Comparison of ENCODE assay signal across 18 cellular contexts in genomic region chr7:66642186-66642585, GRCh38. TPM values are rescaled to one million over a fixed set of nuclear protein-coding genes. Genes with fewer than 3 reads are reported as not detected.
A peak's percentile ranks its signal among the peaks of the same experiment; 100 is the strongest.
DNase-seq lines count a peak whose midpoint lies in the region; ATAC-seq and TF ChIP-seq lines count a peak whose summit lies in the region.
"Had no signal": no experiment of that assay in that cellular context is flagged by ENCODE, and none has a peak within 500 bp of the region (broad histone marks: within the 10 kb centered on the region; RNA-seq: fewer than 3 reads in every experiment).

No MANE protein-coding gene starts in this region.

- BruUV-seq in mammary epithelial cell (replicated peaks; lab: Mats Ljungman, UMichigan) = TSS peak; percentile 19
- no TSS peak for BruUV-seq in MCF 10A (replicated peaks; lab: Mats Ljungman, UMichigan)

- H3K9me3 Mint-ChIP-seq in MCF 10A (ENCODE audit: unreplicated experiment) = no peaks in the 10 kb centered on the region
- H3K9me3 Mint-ChIP-seq: activated T-helper 1 cell treated with anti-CD3 and anti-CD28 coated beads, Interleukin-12 subunit alpha, Interleukin-12 subunit beta, Interleukin-2, Interleukin-4 antibody, amounts not matched to agents 30 ng/mL and 10 ng/mL and 1 ng/mL, durations not matched to agents 14 hours and 24 hours and 36 hours had no signal

- dilution Hi-C loops in mammary epithelial cell (cut with HindIII; ENCODE audit: low sequenced_read_pairs) = no loop called here

- intact Hi-C loops in mammary epithelial cell (cut with micrococcal nuclease) (no loop called here), MCF 10A (cut with micrococcal nuclease) (no loop called here)

- POLR2A ChIA-PET in MCF 10A (lab: Yijun Ruan, JAX) = interaction anchor here (0.7 to 1.1 kb wide), 2 partner anchors 13 to 52 kb away, joined by 3 read pairs; partner anchors contain the start of gene KCTD7

- no peak overlapping the region for H2AFZ ChIP-seq in mammary epithelial cell (ENCODE audit: low read depth, low read length)

- H3K36me3 ChIP-seq in mammary epithelial cell (ENCODE audit: insufficient read depth, low read length) = no peaks in the 10 kb centered on the region

- H3K4me3 Mint-ChIP-seq in MCF 10A (ENCODE audit: unreplicated experiment) = no peak overlapping the region
- H3K4me3 Mint-ChIP-seq: activated T-helper 1 cell treated with anti-CD3 and anti-CD28 coated beads, Interleukin-12 subunit alpha, Interleukin-12 subunit beta, Interleukin-2, Interleukin-4 antibody, amounts not matched to agents 30 ng/mL and 10 ng/mL and 1 ng/mL, durations not matched to agents 14 hours and 24 hours and 36 hours had no signal

- no peak for TF ChIP-seq CTCF in mammary epithelial cell (conservative IDR thresholded peaks at IDR 0.05 in 1 of 2, IDR thresholded peaks at IDR 0.05 in 1 of 2; ENCODE audit: extremely low read depth in 1 of 2, insufficient read depth in 1 of 2, low read depth in 1 of 2, low read length in 2 of 2)
- no peak for TF ChIP-seq CTCF in MCF 10A (IDR thresholded peaks at IDR 0.05; ENCODE audit: unreplicated experiment)
- no peak for TF ChIP-seq CTCF in VCaP (conservative IDR thresholded peaks at IDR 0.05)

- no peaks in the 10 kb centered on the region for H4K20me1 ChIP-seq in mammary epithelial cell (ENCODE audit: insufficient read depth, low read length)

- 86% methylated on average over 3 of the region's 3 CpGs for whole genome bisulfite sequencing in mammary epithelial cell (ENCODE audit: low coverage, missing lambda C conversion rate)

- H3K4me1 Mint-ChIP-seq in MCF 10A (ENCODE audit: insufficient read depth, unreplicated experiment) = no peaks in the 10 kb centered on the region

- CTCF ChIA-PET in mammary epithelial cell (lab: Charles Lee; ENCODE audit: low non-redundant PET) (no interaction called here), MCF 10A (lab: Yijun Ruan, JAX) (interaction anchor here (0.6 kb wide), 1 partner anchor 1200 kb away, joined by 3 read pairs; no protein-coding TSS in a partner anchor)

- no peaks in the 10 kb centered on the region for H3K79me2 ChIP-seq in mammary epithelial cell (ENCODE audit: insufficient read depth, low read length)

- no peaks in the 10 kb centered on the region for H3K9me3 ChIP-seq in mammary epithelial cell (replicated peaks; ENCODE audit: insufficient read depth, low read length)
- H3K9me3 ChIP-seq: adrenal gland, heart right ventricle had no signal

- no peak overlapping the region for H3K27ac Mint-ChIP-seq in MCF 10A (ENCODE audit: low read depth, unreplicated experiment)
- H3K27ac Mint-ChIP-seq: activated T-helper 1 cell treated with anti-CD3 and anti-CD28 coated beads, Interleukin-12 subunit alpha, Interleukin-12 subunit beta, Interleukin-2, Interleukin-4 antibody, amounts not matched to agents 30 ng/mL and 10 ng/mL and 1 ng/mL, durations not matched to agents 14 hours and 24 hours and 36 hours had no signal

- H3K27me3 ChIP-seq in mammary epithelial cell (ENCODE audit: insufficient read depth, low read length) (no peaks in the 10 kb centered on the region), layer of hippocampus (ENCODE audit: control insufficient read depth, insufficient read depth, low read length) (no peaks in the 10 kb centered on the region)
- H3K27me3 ChIP-seq: adrenal gland, heart right ventricle had no signal

- H3K4me1 ChIP-seq in mammary epithelial cell (ENCODE audit: insufficient read depth, low read length) = no peaks in the 10 kb centered on the region
- H3K4me1 ChIP-seq: adrenal gland had no signal

- no peak for ATAC-seq in HG02885 (IDR thresholded peaks at IDR 0.05; ENCODE audit: poor library complexity, unreplicated experiment)

- H3K27ac ChIP-seq in mammary epithelial cell (ENCODE audit: insufficient read depth, low read depth, low read length) = no peak overlapping the region
- H3K27ac ChIP-seq in VCaP = peak overlapping the region; percentile 36; the same call in 1 of the 2 replicates
- peak overlapping the region; percentile 87 for H3K27ac ChIP-seq in layer of hippocampus (ENCODE audit: low read depth, low read length)
- H3K27ac ChIP-seq in temporal lobe (ENCODE audit: low read depth, low read length) = peak overlapping the region; percentile 88
- H3K27ac ChIP-seq: adrenal gland had no signal

- H3K4me2 ChIP-seq in mammary epithelial cell (ENCODE audit: insufficient read depth, low read depth, low read length) = no peak overlapping the region

- H3K27me3 Mint-ChIP-seq in MCF 10A (ENCODE audit: insufficient read depth, unreplicated experiment) = no peaks in the 10 kb centered on the region

- DNase-seq in mammary epithelial cell (no peak), MCF 10A (ENCODE audit: unreplicated experiment) (no peak), KG1 (lab: John Stamatoyannopoulos, UW) (no peak)
- no peak for DNase-seq in activated T-cell treated with anti-CD3 and anti-CD28 coated beads, Interleukin-2, amount 50 U/mL, for 1 hour
- DNase-seq: ACHN; activated CD4-positive, CD25-positive, alpha-beta regulatory T cell; activated CD8-positive, alpha-beta memory T cell treated with anti-CD3 and anti-CD28 coated beads for 24 hours; adrenal gland; heart right ventricle; NCI-H2029; SHP77; stimulated activated naive CD4-positive, alpha-beta T cell; T-helper 2 cell had no signal

- H3K4me3 ChIP-seq in mammary epithelial cell (replicated peaks in 1 of 3; ENCODE audit: insufficient read depth in 1 of 3, low read depth in 2 of 3, low read length in 3 of 3) = no peak overlapping the region
- H3K4me3 ChIP-seq: adrenal gland, heart right ventricle had no signal

- in situ Hi-C loops in mammary epithelial cell (cut with MboI; ENCODE audit: low sequenced_read_pairs in 2 of 2) = no loop called here

- no peak overlapping the region for H3K9ac ChIP-seq in mammary epithelial cell (ENCODE audit: insufficient read depth, low read length)

- H3K36me3 Mint-ChIP-seq in MCF 10A (ENCODE audit: insufficient read depth, unreplicated experiment) = peaks cover 34% of the 10 kb centered on the region

RNA-seq across cellular contexts. Expression of gene KCTD7, which starts 13.5 kb away (rescaled TPM):
- 1 to 10 TPM; 3.6 to 7.3 TPM for total RNA-seq in mammary epithelial cell
- polyA plus RNA-seq in mammary epithelial cell = 4.3 TPM
- 2.9 TPM for polyA minus RNA-seq in mammary epithelial cell
- 3.7 and 5.5 TPM in 2 replicates for total RNA-seq in MCF 10A (2022)
- 39.1 TPM for total RNA-seq in temporal lobe
